ENCODE assay signal across 27 cellular contexts in genomic region chr1:3604997-3605823, GRCh38. TPM values are rescaled to one million over a fixed set of nuclear protein-coding genes. Genes with fewer than 3 reads are reported as not detected.
DNase-seq lines count a peak whose midpoint lies in the region; ATAC-seq, FAIRE-seq and TF ChIP-seq lines count a peak whose summit lies in the region.
"Had no signal": no experiment of that assay in that cellular context is flagged by ENCODE, and none has a peak within 500 bp of the region (broad histone marks: within the 10 kb centered on the region; RNA-seq: fewer than 3 reads in every experiment).

No MANE protein-coding gene starts in this region.

- H2BK15ac ChIP-seq in IMR-90 (ENCODE audit: low read depth, low read length) = no peak overlapping the region

- H3K18ac ChIP-seq in IMR-90 (ENCODE audit: low read depth, low read length) = no peak overlapping the region

- no peak overlapping the region for H3K4me3 ChIP-seq in IMR-90 (ENCODE audit: insufficient read depth, low read depth, low read length)
- H3K4me3 ChIP-seq in psoas muscle = no peak overlapping the region
- no peak overlapping the region for H3K4me3 ChIP-seq in naive thymus-derived CD4-positive, alpha-beta T cell (ENCODE audit: low read length)
- H3K4me3 ChIP-seq: BLaER1 treated with 17β-estradiol and CSF1 and Interleukin-3, amounts not matched to agents 10 nM and 100 nM; MG63; SJCRH30 had no signal

- DNase-seq in GM12891 (ENCODE audit: insufficient read length, low spot score) (no peak), IMR-90 (no peak), epithelial cell of prostate (ENCODE audit: low read depth, low spot score) (no peak), psoas muscle (no peak)
- no peak for DNase-seq in naive thymus-derived CD4-positive, alpha-beta T cell
- DNase-seq in activated T-cell treated with anti-CD3 and anti-CD28 coated beads, Interleukin-2, amount 50 U/mL, for 1 hour = no peak
- DNase-seq: CD4-positive, alpha-beta T cell; DMS53; GOT3; HCEC 1CT; KG1; MG63; NCI-H1105 treated with DMSO at 0.1 percent for 48 hours; NCI-H2029; NCI-H446; NCI-H524 treated with DMSO at 0.1 percent for 48 hours; NCI-H774; NK-92 treated with Interleukin-12 subunit alpha and Interleukin-12 subunit beta, amount 100 ng/mL, for 24 hours; PC-3; SJCRH30 had no signal

- peak overlapping the region; percentile 16 for H2BK5ac ChIP-seq in IMR-90 (ENCODE audit: low read depth, low read length, poor library complexity, severe bottlenecking)

- H3K27me3 Mint-ChIP-seq in naive thymus-derived CD4-positive, alpha-beta T cell = peaks cover 0 to 4% (median under 1%) of the 10 kb centered on the region in 5 donors

- no peak overlapping the region for H4K8ac ChIP-seq in IMR-90 (ENCODE audit: low read depth in 2 of 2, low read length in 2 of 2)

- FAIRE-seq in GM12891 (lab: Jason Lieb, UNC) = peak; percentile 59
- FAIRE-seq: D721Med, G401.6 had no signal

- no peak overlapping the region for H3K9ac ChIP-seq in IMR-90 (ENCODE audit: low read depth, low read length)
- H3K9ac ChIP-seq: BLaER1 treated with 17β-estradiol and CSF1 and Interleukin-3, amounts not matched to agents 10 nM and 100 nM had no signal

- TF ChIP-seq POLR2A in GM12891 (IDR thresholded peaks at IDR 0.05; ENCODE audit: low read depth, low read length) (no peak), IMR-90 (IDR thresholded peaks at IDR 0.05; ENCODE audit: low read depth, low read length) (no peak)

- no peak overlapping the region for H2AK9ac ChIP-seq in IMR-90 (replicated peaks; ENCODE audit: low read depth, low read length, poor library complexity)

- H3K36me3 ChIP-seq in IMR-90 (ENCODE audit: control insufficient read depth, insufficient read depth, low read length) (no peaks in the 10 kb centered on the region), psoas muscle (ENCODE audit: insufficient read depth in 1 of 2, low read depth in 1 of 2) (no peaks in the 10 kb centered on the region)
- H3K36me3 ChIP-seq in naive thymus-derived CD4-positive, alpha-beta T cell (ENCODE audit: control insufficient read depth in 2 of 3, insufficient read depth in 3 of 3, low read length in 3 of 3) = no peaks in the 10 kb centered on the region
- H3K36me3 ChIP-seq: SJCRH30 had no signal

- TF ChIP-seq CTCF in IMR-90 (conservative IDR thresholded peaks at IDR 0.05; ENCODE audit: low read depth, low read length) = no peak
- TF ChIP-seq CTCF in psoas muscle (IDR thresholded peaks at IDR 0.05) = no peak

- no peak overlapping the region for H2BK120ac ChIP-seq in IMR-90 (ENCODE audit: low read depth, low read length)

- no TSS peak for BruUV-seq in IMR-90 (replicated peaks; lab: Mats Ljungman, UMichigan)

- no peaks in the 10 kb centered on the region; the same call in 1 of the 2 replicates for H3K9me1 ChIP-seq in IMR-90 (ENCODE audit: insufficient read depth, low read length)

- in situ Hi-C loops in IMR-90 (cut with MboI; ENCODE audit: low sequenced_read_pairs) = no loop called here

- H3K9me3 Mint-ChIP-seq in naive thymus-derived CD4-positive, alpha-beta T cell = no peaks in the 10 kb centered on the region
- H3K9me3 Mint-ChIP-seq: CD4-positive, alpha-beta T cell had no signal

- peaks cover 18% of the 10 kb centered on the region; the same call in 1 of the 2 replicates for H3K27me3 ChIP-seq in IMR-90 (ENCODE audit: control insufficient read depth, insufficient read depth, low read length)
- H3K27me3 ChIP-seq in psoas muscle (ENCODE audit: insufficient read depth in 3 of 3, low read length in 2 of 3) = peaks cover 0 to 31% (median 8%) of the 10 kb centered on the region in 3 donors
- H3K27me3 ChIP-seq in naive thymus-derived CD4-positive, alpha-beta T cell (ENCODE audit: control insufficient read depth in 2 of 2, insufficient read depth in 2 of 2, low read length in 2 of 2) = no peaks in the 10 kb centered on the region
- H3K27me3 ChIP-seq: MG63 had no signal

- TF ChIP-seq RAD21 in IMR-90 (IDR thresholded peaks at IDR 0.05; ENCODE audit: low read length) = no peak

- no peak overlapping the region for H3K27ac ChIP-seq in IMR-90 (ENCODE audit: insufficient read depth, low read length)
- H3K27ac ChIP-seq in epithelial cell of prostate = peak overlapping the region; percentile 9
- H3K27ac ChIP-seq in psoas muscle = no peak overlapping the region
- H3K27ac ChIP-seq in naive thymus-derived CD4-positive, alpha-beta T cell (ENCODE audit: low read depth, low read length) = no peak overlapping the region
- H3K27ac ChIP-seq: BLaER1 treated with 17β-estradiol and CSF1 and Interleukin-3, amounts not matched to agents 10 nM and 100 nM; SJCRH30 had no signal

- H4K20me1 ChIP-seq in IMR-90 (ENCODE audit: insufficient read depth, low read length) = no peaks in the 10 kb centered on the region

- H2AK5ac ChIP-seq in IMR-90 (ENCODE audit: low read depth, low read length) = no peak overlapping the region

- H3K56ac ChIP-seq in IMR-90 (ENCODE audit: extremely low read depth, insufficient read depth, low read length) = no peak overlapping the region

- CTCF ChIA-PET in IMR-90 (lab: Yijun Ruan, JAX) = no interaction called here
- CTCF ChIA-PET in naive thymus-derived CD4-positive, alpha-beta T cell (lab: Charles Lee) = no interaction called here

- H3K79me1 ChIP-seq in IMR-90 (ENCODE audit: low read depth in 1 of 2, low read length in 2 of 2) = no peaks in the 10 kb centered on the region

- H3K14ac ChIP-seq in IMR-90 (replicated peaks; ENCODE audit: low read depth, low read length) = no peak overlapping the region

- intact Hi-C loops in IMR-90 (cut with micrococcal nuclease) (no loop called here), psoas muscle (cut with DNase I) (no loop called here)
- intact Hi-C loops in naive thymus-derived CD4-positive, alpha-beta T cell (cut with micrococcal nuclease) = no loop called here

- H2AFZ ChIP-seq in IMR-90 (replicated peaks; ENCODE audit: low read length, poor library complexity) = no peak overlapping the region

- H2BK20ac ChIP-seq in IMR-90 (ENCODE audit: low read depth, low read length) = no peak overlapping the region

- dilution Hi-C loops in IMR-90 (cut with HindIII; ENCODE audit: low sequenced_read_pairs, unreplicated experiment) = no loop called here

- no peak overlapping the region for H3K4me3 Mint-ChIP-seq in naive thymus-derived CD4-positive, alpha-beta T cell
- H3K4me3 Mint-ChIP-seq: CD4-positive, alpha-beta T cell had no signal

- no peak for ATAC-seq in IMR-90 (ENCODE audit: low read depth)
- ATAC-seq in psoas muscle = no peak
- no peak for ATAC-seq in naive thymus-derived CD4-positive, alpha-beta T cell
- ATAC-seq: PC-3, Right ventricle myocardium inferior, SK-N-SH treated with all-trans-retinoic acid at 6 μM for 48 hours had no signal

- H4K91ac ChIP-seq in IMR-90 (ENCODE audit: insufficient read depth, low read depth, low read length) = no peak overlapping the region

- POLR2A ChIA-PET in IMR-90 (lab: Charles Lee; ENCODE audit: unreplicated experiment) = no interaction called here
- POLR2A ChIA-PET in naive thymus-derived CD4-positive, alpha-beta T cell (lab: Charles Lee) = no interaction called here

- H3K4me1 Mint-ChIP-seq in naive thymus-derived CD4-positive, alpha-beta T cell = peaks cover 0 to 5% (median under 1%) of the 10 kb centered on the region in 7 donors

- no peak overlapping the region for H3K4ac ChIP-seq in IMR-90 (ENCODE audit: low read depth, low read length)

- no peak overlapping the region for H4K5ac ChIP-seq in IMR-90 (ENCODE audit: low read depth, low read length)

- H3K4me2 ChIP-seq in IMR-90 (ENCODE audit: low read depth, low read length) = no peak overlapping the region

- no peak overlapping the region for H3K23ac ChIP-seq in IMR-90 (ENCODE audit: low read depth, low read length)

- H3K9me3 ChIP-seq in IMR-90 (ENCODE audit: control insufficient read depth, insufficient read depth, low read length) (no peaks in the 10 kb centered on the region), psoas muscle (no peaks in the 10 kb centered on the region)
- no peaks in the 10 kb centered on the region for H3K9me3 ChIP-seq in naive thymus-derived CD4-positive, alpha-beta T cell (ENCODE audit: control insufficient read depth in 2 of 3, low read length in 3 of 3)
- H3K9me3 ChIP-seq: BLaER1 treated with 17β-estradiol and CSF1 and Interleukin-3, amounts not matched to agents 10 nM and 100 nM; MG63; SJCRH30 had no signal

- H3K4me1 ChIP-seq in IMR-90 (ENCODE audit: control insufficient read depth, insufficient read depth, low read length) = no peaks in the 10 kb centered on the region
- H3K4me1 ChIP-seq in psoas muscle = no peaks in the 10 kb centered on the region
- H3K4me1 ChIP-seq in naive thymus-derived CD4-positive, alpha-beta T cell (ENCODE audit: control insufficient read depth in 2 of 2, insufficient read depth in 2 of 2, low read length in 2 of 2) = peaks cover 0 to 5% of the 10 kb centered on the region in 2 donors
- H3K4me1 ChIP-seq: SJCRH30 had no signal

- no peak overlapping the region for H3K27ac Mint-ChIP-seq in naive thymus-derived CD4-positive, alpha-beta T cell
- H3K27ac Mint-ChIP-seq: CD4-positive, alpha-beta T cell had no signal

- WGBS in IMR-90 (ENCODE audit: extremely low coverage in 2 of 2, insufficient read length in 1 of 2), 2 experiments = 86 to 100% methylated on average over 1 to 7 of the region's 7 CpGs
- 84 to 98% (median 90%) methylated on average over 7 of the region's 7 CpGs for WGBS in psoas muscle, 3 donors

- H3K36me3 Mint-ChIP-seq in naive thymus-derived CD4-positive, alpha-beta T cell = no peaks in the 10 kb centered on the region

RNA-seq across cellular contexts. Expression of gene MEGF6, which starts 6.1 kb away (rescaled TPM):
- 0.40 TPM for polyA plus RNA-seq in GM12891 (2012; ENCODE audit: low read depth, missing spikeins)
- total RNA-seq in IMR-90 (2012; rRNA removed) (0.56 and 0.72 TPM in 2 replicates), psoas muscle (1 to 10 TPM; 3.7 to 5.5 (median 4.5) TPM)
- polyA plus RNA-seq in IMR-90 (2012; rRNA removed) (4.1 and 5.4 TPM in 2 replicates), psoas muscle (1 to 10 TPM in 2 of 3 donors, under 1 TPM in 1; 0.67 to 2.4 (median 1.6) TPM)
- 3.4 and 5.5 TPM in 2 replicates for polyA plus RNA-seq in IMR-90 (2012; cell fraction: cytosol; rRNA removed)
- 18.4 and 59.0 TPM in 2 replicates for polyA plus RNA-seq in IMR-90 (2012; cell fraction: nucleus; rRNA removed; ENCODE audit: low replicate concordance)
- total RNA-seq in naive thymus-derived CD4-positive, alpha-beta T cell = 100 to 1,000 TPM in 2 of 5 experiments, 10 to 100 TPM in 3; 14.6 to 209 (median 81.3) TPM
- 10 to 100 TPM in 1 of 2 donors, 1 to 10 TPM in 1; 1.9 to 10.1 TPM for polyA plus RNA-seq in naive thymus-derived CD4-positive, alpha-beta T cell
- total RNA-seq: SJCRH30 had no signal

RNA-seq across cellular contexts. Expression of gene TPRG1L, which starts 19.6 kb away (rescaled TPM):
- polyA plus RNA-seq in GM12891 (2012; ENCODE audit: low read depth, missing spikeins) = 10.6 TPM
- 25.3 and 25.6 TPM in 2 replicates for total RNA-seq in IMR-90 (2012; rRNA removed)
- 38.1 and 39.5 TPM in 2 replicates for polyA plus RNA-seq in IMR-90 (2012; rRNA removed)
- 33.5 and 37.2 TPM in 2 replicates for polyA plus RNA-seq in IMR-90 (2012; cell fraction: cytosol; rRNA removed)
- 11.6 and 15.3 TPM in 2 replicates for polyA plus RNA-seq in IMR-90 (2012; cell fraction: nucleus; rRNA removed; ENCODE audit: low replicate concordance)
- 10 to 100 TPM; 37.9 to 49.2 (median 39.2) TPM for total RNA-seq in psoas muscle
- polyA plus RNA-seq in psoas muscle = 10 to 100 TPM; 33.9 to 66.4 (median 45.0) TPM
- 10 to 100 TPM; 15.6 to 61.4 (median 37.8) TPM for total RNA-seq in naive thymus-derived CD4-positive, alpha-beta T cell
- 10 to 100 TPM; 44.0 to 47.9 TPM for polyA plus RNA-seq in naive thymus-derived CD4-positive, alpha-beta T cell

RNA-seq across cellular contexts. Expression of gene WRAP73, which starts 44.7 kb away (rescaled TPM):
- 23.5 TPM for polyA plus RNA-seq in GM12891 (2012; ENCODE audit: low read depth, missing spikeins)
- total RNA-seq in IMR-90 (2012; rRNA removed) (9.2 and 10.8 TPM in 2 replicates), psoas muscle (10 to 100 TPM; 10.8 to 12.6 (median 11.7) TPM)
- polyA plus RNA-seq in IMR-90 (2012; rRNA removed) (23.6 and 24.4 TPM in 2 replicates), psoas muscle (10 to 100 TPM; 14.9 to 21.8 (median 20.2) TPM)
- polyA plus RNA-seq in IMR-90 (2012; cell fraction: cytosol; rRNA removed) = 14.9 and 26.0 TPM in 2 replicates
- polyA plus RNA-seq in IMR-90 (2012; cell fraction: nucleus; rRNA removed; ENCODE audit: low replicate concordance) = 70.7 and 108 TPM in 2 replicates
- 10 to 100 TPM; 28.1 to 42.0 (median 36.3) TPM for total RNA-seq in naive thymus-derived CD4-positive, alpha-beta T cell
- 10 to 100 TPM; 25.5 to 37.4 TPM for polyA plus RNA-seq in naive thymus-derived CD4-positive, alpha-beta T cell

RNA-seq across cellular contexts. Expression of gene TP73, which starts 47.1 kb away (rescaled TPM):
- polyA plus RNA-seq in GM12891 (2012; ENCODE audit: low read depth, missing spikeins) = 8.8 TPM
- total RNA-seq in IMR-90 (2012; rRNA removed) = not detected in 2 replicates
- 0.10 TPM in 1 of 2 replicates, not detected in the other for polyA plus RNA-seq in IMR-90 (2012; rRNA removed)
- 0.03 TPM in 1 of 2 replicates, not detected in the other for polyA plus RNA-seq in IMR-90 (2012; cell fraction: cytosol; rRNA removed)
- polyA plus RNA-seq in IMR-90 (2012; cell fraction: nucleus; rRNA removed; ENCODE audit: low replicate concordance) = 0.10 and 0.16 TPM in 2 replicates
- under 1 TPM in 1 of 4 donors, not detected in 3; 0.13 TPM for total RNA-seq in psoas muscle
- under 1 TPM in 2 of 3 donors, not detected in 1; under 0.01 to 0.01 TPM for polyA plus RNA-seq in psoas muscle
- 1 to 10 TPM in 1 of 5 experiments, under 1 TPM in 2, not detected in 2; 0.15 to 2.4 (median 0.45) TPM for total RNA-seq in naive thymus-derived CD4-positive, alpha-beta T cell
- polyA plus RNA-seq in naive thymus-derived CD4-positive, alpha-beta T cell = under 1 TPM; 0.03 to 0.15 TPM
- total RNA-seq: CD4-positive, alpha-beta T cell; RPMI7951 had no signal
- polyA plus RNA-seq: AG04450 had no signal
